Comparison of ENCODE assay signal across 11 cellular contexts in genomic region chr3:33884204-33884561, GRCh38.
A peak's percentile ranks its signal among the peaks of the same experiment; 100 is the strongest.
DNase-seq lines count a peak whose midpoint lies in the region; ATAC-seq and TF ChIP-seq lines count a peak whose summit lies in the region.
"Had no signal": no experiment of that assay in that cellular context is flagged by ENCODE, and none has a peak within 500 bp of the region (broad histone marks: within the 10 kb centered on the region; RNA-seq: fewer than 3 reads in every experiment).

No MANE protein-coding gene starts in this region.

- no peaks in the 10 kb centered on the region for H3K36me3 ChIP-seq in stomach
- H3K36me3 ChIP-seq: colonic mucosa had no signal

- 42 to 48% methylated on average over 9 of the region's 9 CpGs for WGBS in lower leg skin, 2 donors
- 46 to 62% (median 52%) methylated on average over 9 of the region's 9 CpGs for WGBS in stomach, 5 donors

- H3K27me3 Mint-ChIP-seq in Calu3 (ENCODE audit: unreplicated experiment) (peaks cover 33% of the 10 kb centered on the region), WTC11 (ENCODE audit: low read depth) (no peaks in the 10 kb centered on the region)

- H3K9me3 Mint-ChIP-seq in Calu3 (ENCODE audit: low read depth, unreplicated experiment) (no peaks in the 10 kb centered on the region), WTC11 (peaks cover 16% of the 10 kb centered on the region; the same call in 1 of the 2 replicates)
- H3K9me3 Mint-ChIP-seq: stimulated activated naive CD8-positive, alpha-beta T cell treated with anti-CD3 and anti-CD28 coated beads, Interleukin-15, Interleukin-2, amounts not matched to agents 100 ng/mL and 50 ng/mL, for 24 hours had no signal

- ATAC-seq in HG02610 (IDR thresholded peaks at IDR 0.05; ENCODE audit: unreplicated experiment), result peak; percentile 38
- peak; percentile 61 for ATAC-seq in WTC11
- ATAC-seq in left colon, result peak; percentile 54
- ATAC-seq in GM19324 (IDR thresholded peaks at IDR 0.05; ENCODE audit: low FRiP score, unreplicated experiment), result no peak

- H3K27me3 ChIP-seq in stomach, result no peaks in the 10 kb centered on the region
- H3K27me3 ChIP-seq: colonic mucosa had no signal

- H3K36me3 Mint-ChIP-seq in Calu3 (ENCODE audit: insufficient read depth, unreplicated experiment) (no peaks in the 10 kb centered on the region), WTC11 (no peaks in the 10 kb centered on the region)
- H3K36me3 Mint-ChIP-seq: naive B cell had no signal

- CTCF ChIA-PET in Calu3 (lab: Charles Lee), result interaction anchor here (0.9 to 2.4 kb wide), 6 partner anchors 59 to 799 kb away, joined by 3 to 19 read pairs (median 6); no protein-coding TSS in a partner anchor
- CTCF ChIA-PET in WTC11 (lab: Charles Lee), result interaction anchor here (0.6 to 3.4 kb wide), 36 partner anchors 8 to 1029 kb away, joined by 3 to 83 read pairs (median 6); partner anchors contain the start of gene PDCD6IP

- no peak overlapping the region for H3K27ac ChIP-seq in stomach
- H3K27ac ChIP-seq: colonic mucosa had no signal

- H3K4me1 Mint-ChIP-seq in Calu3 (ENCODE audit: low read depth, unreplicated experiment) (no peaks in the 10 kb centered on the region), WTC11 (peaks cover 35% of the 10 kb centered on the region)

- no peak for TF ChIP-seq EP300 in stomach (IDR thresholded peaks at IDR 0.05)

- TF ChIP-seq CTCF in Calu3 (IDR thresholded peaks at IDR 0.05; ENCODE audit: unreplicated experiment), result no peak
- TF ChIP-seq CTCF in WTC11 (IDR thresholded peaks at IDR 0.05), result no peak
- no peak for TF ChIP-seq CTCF in lower leg skin (IDR thresholded peaks at IDR 0.05)
- no peak for TF ChIP-seq CTCF in stomach (IDR thresholded peaks at IDR 0.05)

- H3K4me3 Mint-ChIP-seq in Calu3 (ENCODE audit: low read depth, unreplicated experiment) (no peak overlapping the region), WTC11 (no peak overlapping the region)
- H3K4me3 Mint-ChIP-seq: naive B cell; stimulated activated naive CD8-positive, alpha-beta T cell treated with anti-CD3 and anti-CD28 coated beads, Interleukin-15, Interleukin-2, amounts not matched to agents 100 ng/mL and 50 ng/mL, for 24 hours had no signal

- intact Hi-C loops in Calu3 (cut with micrococcal nuclease; ENCODE audit: unreplicated experiment), result loop anchor here (5.0 to 10.0 kb wide), 3 partner anchors 131 to 1778 kb away; no protein-coding TSS in a partner anchor
- intact Hi-C loops in left colon (cut with DNase I, micrococcal nuclease), result loop anchor here in 1 of 2 donors (5.0 kb wide), 1 partner anchor 798 kb away; no protein-coding TSS in a partner anchor
- intact Hi-C loops in lower leg skin (cut with DNase I; ENCODE audit: low total_unique reads), result no loop called here
- intact Hi-C loops in stomach (cut with DNase I; ENCODE audit: low total_unique reads), result loop anchor here (10.0 kb wide), 1 partner anchor 801 kb away; no protein-coding TSS in a partner anchor

- H3K4me3 ChIP-seq in lower leg skin (ENCODE audit: low read depth, poor library complexity, severe bottlenecking) (no peak overlapping the region), stomach (no peak overlapping the region)
- H3K4me3 ChIP-seq: colonic mucosa had no signal

- H3K27ac Mint-ChIP-seq in Calu3 (ENCODE audit: unreplicated experiment), result no peak overlapping the region
- no peak overlapping the region for H3K27ac Mint-ChIP-seq in WTC11
- H3K27ac Mint-ChIP-seq: stimulated activated naive CD8-positive, alpha-beta T cell treated with anti-CD3 and anti-CD28 coated beads, Interleukin-15, Interleukin-2, amounts not matched to agents 100 ng/mL and 50 ng/mL, for 24 hours had no signal

- H3K4me1 ChIP-seq in stomach, result peaks cover 0 to 10% (median 4%) of the 10 kb centered on the region in 4 donors
- H3K4me1 ChIP-seq: colonic mucosa had no signal

- no peaks in the 10 kb centered on the region for H3K9me3 ChIP-seq in stomach
- H3K9me3 ChIP-seq: colonic mucosa had no signal

- peak; percentile 36 for DNase-seq in Calu3
- DNase-seq in WTC11 (ENCODE audit: low spot score), result no peak
- no peak for DNase-seq in left colon
- DNase-seq in HUDEP-2 (lab: John Stamatoyannopoulos, UW; ENCODE audit: unreplicated experiment in 76 of 76), result no peak
- DNase-seq in lower leg skin (ENCODE audit: low spot score in 2 of 2), result no peak
- no peak for DNase-seq in stomach
- DNase-seq: colonic mucosa had no signal

- no TSS peak for BruUV-seq in Calu3 (replicated peaks; lab: Mats Ljungman, UMichigan)

- POLR2A ChIA-PET in WTC11 (lab: Charles Lee), result interaction anchor here (0.7 kb wide), 1 partner anchor 273 kb away, joined by 3 read pairs; no protein-coding TSS in a partner anchor

- TF ChIP-seq POLR2A in lower leg skin (IDR thresholded peaks at IDR 0.05) (no peak), stomach (IDR thresholded peaks at IDR 0.05) (no peak)

TF ChIP-seq in WTC11, 78 proteins besides CTCF, POLR2A, EP300 and RAD21:
- TF ChIP-seq GRHL2 (CRISPR knock-in tag; IDR thresholded peaks at IDR 0.05; ENCODE audit: insufficient replicate concordance, severe bottlenecking) (no peak), JAZF1 (CRISPR knock-in tag; IDR thresholded peaks at IDR 0.05) (no peak), NR3C1 (CRISPR knock-in tag; conservative IDR thresholded peaks at IDR 0.05; ENCODE audit: low read depth) (no peak), TP53 (CRISPR knock-in tag; IDR thresholded peaks at IDR 0.05) (no peak), ZNF317 (CRISPR knock-in tag; IDR thresholded peaks at IDR 0.05; ENCODE audit: borderline replicate concordance, low read depth) (no peak), ESRRA (CRISPR knock-in tag; IDR thresholded peaks at IDR 0.05; ENCODE audit: borderline replicate concordance) (no peak), ZNF512 (CRISPR knock-in tag; IDR thresholded peaks at IDR 0.05; ENCODE audit: borderline replicate concordance) (no peak), ZSCAN18 (CRISPR knock-in tag; IDR thresholded peaks at IDR 0.05) (no peak), NR1H2 (CRISPR knock-in tag; IDR thresholded peaks at IDR 0.05) (no peak), TCF7 (CRISPR knock-in tag; IDR thresholded peaks at IDR 0.05; ENCODE audit: low read depth) (no peak), GTF2I (CRISPR knock-in tag; conservative IDR thresholded peaks at IDR 0.05) (no peak), PRDM15 (CRISPR knock-in tag; IDR thresholded peaks at IDR 0.05) (no peak)
- TF ChIP-seq, protein P1, sequence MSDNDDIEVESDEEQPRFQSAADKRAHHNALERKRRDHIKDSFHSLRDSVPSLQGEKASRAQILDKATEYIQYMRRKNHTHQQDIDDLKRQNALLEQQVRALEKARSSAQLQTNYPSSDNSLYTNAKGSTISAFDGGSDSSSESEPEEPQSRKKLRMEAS (CRISPR knock-in tag; IDR thresholded peaks at IDR 0.05), result no peak
